5 cellular contexts compared by ENCODE assay signal in the genomic region with DNA sequence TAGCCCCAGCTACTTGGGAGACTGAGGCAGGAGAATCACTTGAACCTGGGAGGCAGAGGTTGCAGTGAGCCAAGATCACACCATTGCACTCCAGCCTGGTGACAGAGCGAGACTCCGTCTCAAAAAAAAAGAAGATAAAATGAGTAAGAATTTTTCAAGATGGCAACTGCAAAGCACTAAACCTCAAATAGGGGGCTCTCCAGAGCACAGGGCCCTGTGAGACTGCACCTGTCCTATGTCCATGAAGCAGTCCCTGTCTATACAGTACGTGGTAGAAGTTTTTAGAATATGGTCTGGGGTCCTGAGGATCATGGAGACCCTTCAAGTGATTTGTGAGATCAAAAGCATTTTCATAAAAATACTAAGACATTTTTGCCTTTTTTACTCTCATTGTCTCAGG. TPM values are rescaled to one million over a fixed set of nuclear protein-coding genes. Genes with fewer than 3 reads are reported as not detected.
"Had no signal": no experiment of that assay in that cellular context is flagged by ENCODE, and none has a peak within 500 bp of the region (broad histone marks: within the 10 kb centered on the region; RNA-seq: fewer than 3 reads in every experiment).

No MANE protein-coding gene starts in this region.

RNA-seq across cellular contexts. Expression of a gene that starts 22.0 kb away (rescaled TPM):
- total RNA-seq: HepG2, HT1080, MCF 10A, PC-9, RPMI7951 had no signal
